28 cellular contexts compared by ENCODE assay signal in genomic region chr3:43279532-43279931, GRCh38.
"Had no signal": no experiment of that assay in that cellular context is flagged by ENCODE, and none has a peak within 500 bp of the region (broad histone marks: within the 10 kb centered on the region; RNA-seq: fewer than 3 reads in every experiment).

No MANE protein-coding gene starts in this region.

- H3K36me3 Mint-ChIP-seq: mesothelial cell of epicardium, type B pancreatic cell had no signal

- H3K4me2 ChIP-seq: hepatocyte had no signal

- DNase-seq: dermis blood vessel endothelial cell; effector memory CD4-positive, alpha-beta T cell; foreskin keratinocyte; heart left ventricle; left cardiac atrium; left lung; mesenchymal stem cell; mucosa of descending colon; naive B cell; pancreas; right lobe of liver; small intestine; stimulated activated CD4-positive, alpha-beta T cell treated with anti-CD3 and anti-CD28 coated beads, Interleukin-15, amount 100 ng/mL, for 24 hours; stimulated activated CD4-positive, alpha-beta T cell treated with anti-CD3 and anti-CD28 coated beads, Interleukin-2, amount 100 ng/mL, for 48 hours; stimulated activated naive CD4-positive, alpha-beta T cell; substantia nigra; testis; tibial artery had no signal

- H3K36me3 ChIP-seq: esophagus muscularis mucosa, gastroesophageal sphincter, heart left ventricle, left lung, neutrophil, pancreas, right lobe of liver, tibial artery had no signal

- H2AFZ ChIP-seq: hepatocyte had no signal

- H3K9me3 ChIP-seq: esophagus muscularis mucosa, gastroesophageal sphincter, heart left ventricle, left lung, mucosa of descending colon, neutrophil, pancreas, right lobe of liver, testis, tibial artery had no signal

- H3K4me3 ChIP-seq: coronary artery, esophagus muscularis mucosa, gastroesophageal sphincter, heart left ventricle, hepatocyte, left lung, mucosa of descending colon, pancreas, right lobe of liver, testis, tibial artery had no signal

- H3K27ac ChIP-seq: coronary artery, esophagus muscularis mucosa, foreskin keratinocyte, gastroesophageal sphincter, heart left ventricle, hepatocyte, left lung, neutrophil, pancreas, right lobe of liver, testis, tibial artery had no signal

- H3K27ac Mint-ChIP-seq: mesothelial cell of epicardium; natural killer cell treated with Interleukin-12 subunit alpha and Interleukin-12 subunit beta and Interleukin-15 and Interleukin-18, amount 100 ng/mL, for 72 hours; progenitor cell of endocrine pancreas; type B pancreatic cell had no signal

- H3K27me3 ChIP-seq: esophagus muscularis mucosa, foreskin keratinocyte, gastroesophageal sphincter, heart left ventricle, left lung, neutrophil, pancreas, right lobe of liver, testis, tibial artery had no signal

- H3K4me1 Mint-ChIP-seq: mesothelial cell of epicardium, neural crest cell had no signal

- H3K4me1 ChIP-seq: esophagus muscularis mucosa, foreskin keratinocyte, gastroesophageal sphincter, left lung, pancreas, right lobe of liver, testis, tibial artery had no signal

- H3K9me3 Mint-ChIP-seq: mesothelial cell of epicardium; naive B cell; natural killer cell treated with Interleukin-12 subunit alpha and Interleukin-12 subunit beta and Interleukin-15 and Interleukin-18, amount 100 ng/mL, for 72 hours; neural crest cell; type B pancreatic cell had no signal

- H3K79me2 ChIP-seq: hepatocyte had no signal

- ATAC-seq: foreskin keratinocyte; gastroesophageal sphincter; heart left ventricle; left cardiac atrium; left lung; mucosa of descending colon; natural killer cell treated with Interleukin-12 subunit alpha and Interleukin-12 subunit beta and Interleukin-15 and Interleukin-18, amount 100 ng/mL, for 72 hours; pancreas; right lobe of liver had no signal

- H3K4me3 Mint-ChIP-seq: mesothelial cell of epicardium; natural killer cell treated with Interleukin-12 subunit alpha and Interleukin-12 subunit beta and Interleukin-15 and Interleukin-18, amount 100 ng/mL, for 72 hours; neural crest cell; type B pancreatic cell had no signal
